14 cellular contexts compared by ENCODE assay signal in genomic region chr3:45950686-45951600, GRCh38. TPM values are rescaled to one million over a fixed set of nuclear protein-coding genes. Genes with fewer than 3 reads are reported as not detected.
DNase-seq lines count a peak whose midpoint lies in the region; ATAC-seq and TF ChIP-seq lines count a peak whose summit lies in the region.
"Had no signal": no experiment of that assay in that cellular context is flagged by ENCODE, and none has a peak within 500 bp of the region (broad histone marks: within the 10 kb centered on the region; RNA-seq: fewer than 3 reads in every experiment).

No MANE protein-coding gene starts in this region.

- no peaks in the 10 kb centered on the region for H3K27me3 ChIP-seq in Peyer's patch
- H3K27me3 ChIP-seq: pancreas had no signal

- peak in 1 of 3 donors; percentile 80 for DNase-seq in Peyer's patch
- peak; percentile 91 for DNase-seq in activated CD8-positive, alpha-beta memory T cell treated with anti-CD3 and anti-CD28 coated beads, Interleukin-2, amount 10 ng/mL, durations not matched to agents 7 days and 5 days
- DNase-seq in stimulated activated CD8-positive, alpha-beta memory T cell treated with anti-CD3 and anti-CD28 coated beads, Interleukin-4, amount 100 ng/mL, for 4 hours (ENCODE audit: low read depth in 2 of 2, low spot score in 1 of 2), result peak; percentile 15 to 43
- no peak for DNase-seq in ecto neural progenitor cell (ENCODE audit: low spot score)
- no peak for DNase-seq in NCI-H345 treated with DMSO at 0.1 percent for 48 hours (lab: John Stamatoyannopoulos, UW; ENCODE audit: unreplicated experiment)
- no peak for DNase-seq in iPS-NIHi11 (ENCODE audit: low spot score)
- DNase-seq: left colon, pancreas had no signal

- CTCF ChIA-PET in activated CD8-positive, alpha-beta memory T cell treated with anti-CD3 and anti-CD28 coated beads, Interleukin-2, amount 10 ng/mL, durations not matched to agents 7 days and 5 days (lab: Charles Lee), result interaction anchor here (0.8 to 30.7 kb wide), 20 partner anchors 8 to 427 kb away, joined by 3 to 708 read pairs (median 4); partner anchors contain the start of genes CCR1, CCR5, CXCR6 and FYCO1

- TF ChIP-seq CTCF in Peyer's patch (IDR thresholded peaks at IDR 0.05), result no peak

- no peak for TF ChIP-seq POLR2A in Peyer's patch (IDR thresholded peaks at IDR 0.05)

- peaks cover 93% of the 10 kb centered on the region for H3K36me3 Mint-ChIP-seq in activated CD8-positive, alpha-beta memory T cell treated with anti-CD3 and anti-CD28 coated beads, Interleukin-2, amount 10 ng/mL, durations not matched to agents 7 days and 5 days

- H3K9me3 ChIP-seq in Peyer's patch, result no peaks in the 10 kb centered on the region
- H3K9me3 ChIP-seq: pancreas had no signal

- peak; percentile 72 for ATAC-seq in activated CD8-positive, alpha-beta memory T cell treated with anti-CD3 and anti-CD28 coated beads, Interleukin-2, amount 10 ng/mL, durations not matched to agents 7 days and 5 days
- peak; percentile 14 for ATAC-seq in esophagus mucosa
- no peak for ATAC-seq in HG03280 (IDR thresholded peaks at IDR 0.05; ENCODE audit: unreplicated experiment)
- ATAC-seq: K562, left colon had no signal

- no peaks in the 10 kb centered on the region for H3K27me3 Mint-ChIP-seq in activated CD8-positive, alpha-beta memory T cell treated with anti-CD3 and anti-CD28 coated beads, Interleukin-2, amount 10 ng/mL, durations not matched to agents 7 days and 5 days

- peak overlapping the region; percentile 53 to 80 (median 62) for H3K27ac ChIP-seq in Peyer's patch
- H3K27ac ChIP-seq: pancreas had no signal

- H3K4me1 Mint-ChIP-seq in activated CD8-positive, alpha-beta memory T cell treated with anti-CD3 and anti-CD28 coated beads, Interleukin-2, amount 10 ng/mL, durations not matched to agents 7 days and 5 days, result peaks cover 81% of the 10 kb centered on the region
- H3K4me1 Mint-ChIP-seq: CD14-positive monocyte had no signal

- H3K27ac Mint-ChIP-seq in activated CD8-positive, alpha-beta memory T cell treated with anti-CD3 and anti-CD28 coated beads, Interleukin-2, amount 10 ng/mL, durations not matched to agents 7 days and 5 days, result peak overlapping the region; percentile 84

- no peak overlapping the region for H3K4me3 ChIP-seq in Peyer's patch
- H3K4me3 ChIP-seq: K562, pancreas had no signal

- peak overlapping the region; percentile 10 for H3K4me3 Mint-ChIP-seq in activated CD8-positive, alpha-beta memory T cell treated with anti-CD3 and anti-CD28 coated beads, Interleukin-2, amount 10 ng/mL, durations not matched to agents 7 days and 5 days
- H3K4me3 Mint-ChIP-seq: CD14-positive monocyte had no signal

- no peaks in the 10 kb centered on the region for H3K9me3 Mint-ChIP-seq in activated CD8-positive, alpha-beta memory T cell treated with anti-CD3 and anti-CD28 coated beads, Interleukin-2, amount 10 ng/mL, durations not matched to agents 7 days and 5 days (ENCODE audit: low read depth)
- H3K9me3 Mint-ChIP-seq: CD14-positive monocyte had no signal

- peaks cover 0 to 98% (median 5%) of the 10 kb centered on the region in 3 donors for H3K36me3 ChIP-seq in Peyer's patch

- H3K4me1 ChIP-seq in Peyer's patch, result peaks cover 0 to 5% (median 0%) of the 10 kb centered on the region in 4 donors
- H3K4me1 ChIP-seq: pancreas had no signal

RNA-seq across cellular contexts. Expression of gene CXCR6, which starts 7.7 kb away (rescaled TPM):
- 1 to 10 TPM in 3 of 4 donors, not detected in 1; 1.7 to 3.6 (median 2.5) TPM for total RNA-seq in Peyer's patch
- 100 to 1,000 TPM in 1 of 2 experiments, 10 to 100 TPM in 1; 49.7 to 109 TPM for total RNA-seq in activated CD8-positive, alpha-beta memory T cell treated with anti-CD3 and anti-CD28 coated beads, Interleukin-2, amount 10 ng/mL, durations not matched to agents 7 days and 5 days
- 0.28 TPM for total RNA-seq in esophagus mucosa
- total RNA-seq: cerebellum, H4, K562 had no signal

RNA-seq across cellular contexts. Expression of gene FYCO1, which starts 44.7 kb away (rescaled TPM):
- 10 to 100 TPM; 35.8 to 51.2 (median 43.8) TPM for total RNA-seq in Peyer's patch
- 10 to 100 TPM; 19.1 to 27.7 TPM for total RNA-seq in activated CD8-positive, alpha-beta memory T cell treated with anti-CD3 and anti-CD28 coated beads, Interleukin-2, amount 10 ng/mL, durations not matched to agents 7 days and 5 days
- 18.5 TPM for total RNA-seq in esophagus mucosa

Comparison
In these comparisons a context has a peak if more than half of its experiments do, and no peak if none do; other contexts are left out.
1. DNase-seq: peak in activated CD8-positive, alpha-beta memory T cell treated with anti-CD3 and anti-CD28 coated beads, Interleukin-2, amount 10 ng/mL, durations not matched to agents 7 days and 5 days (single experiment) and stimulated activated CD8-positive, alpha-beta memory T cell treated with anti-CD3 and anti-CD28 coated beads, Interleukin-4, amount 100 ng/mL, for 4 hours (2 of 2); none in ecto neural progenitor cell (single experiment), NCI-H345 treated with DMSO at 0.1 percent for 48 hours (single experiment) and iPS-NIHi11 (single experiment).
2. RNA of gene CXCR6, which starts 7.7 kb away (total RNA-seq): 49.7 to 109 TPM in activated CD8-positive, alpha-beta memory T cell treated with anti-CD3 and anti-CD28 coated beads, Interleukin-2, amount 10 ng/mL, durations not matched to agents 7 days and 5 days; 1.7 to 3.6 TPM in Peyer's patch and 0.28 TPM in esophagus mucosa (single experiment); every median in the first group is over 10 times any median in the second.